12 cellular contexts compared by ENCODE assay signal in the genomic region with DNA sequence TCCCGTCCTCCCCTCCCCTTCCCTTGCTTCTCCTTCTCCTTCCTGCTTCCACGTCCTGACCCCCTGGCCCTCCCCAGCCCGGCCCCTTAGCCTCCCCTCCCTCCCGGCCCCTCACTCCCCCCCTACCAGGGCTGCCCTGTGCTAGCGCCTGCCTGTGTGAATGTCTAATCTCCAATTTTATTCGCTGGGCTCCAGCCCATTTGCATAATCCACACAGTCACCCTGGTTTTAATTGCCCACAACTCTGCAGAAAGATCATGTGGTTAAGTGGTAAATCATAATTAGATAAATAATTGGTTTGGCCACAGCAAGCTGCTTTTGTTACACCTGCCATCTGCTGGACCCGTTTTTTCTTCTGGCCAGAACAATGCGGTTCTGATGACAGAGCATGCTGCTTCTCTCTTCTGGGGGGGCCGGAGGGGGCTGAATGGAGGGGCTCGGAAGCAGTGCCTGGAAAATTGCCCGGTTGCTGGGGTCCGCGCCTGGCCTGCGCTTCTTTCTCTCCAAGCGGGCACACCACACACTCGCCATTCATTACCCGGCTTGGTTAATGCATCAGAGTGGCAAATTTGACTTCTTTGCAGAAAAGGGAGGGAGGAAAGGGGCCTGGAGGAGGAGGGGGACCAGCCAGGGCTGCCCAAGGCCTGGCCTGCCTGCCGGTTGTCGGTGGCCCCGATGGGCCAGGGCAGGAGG. TPM values are rescaled to one million over a fixed set of nuclear protein-coding genes. Genes with fewer than 3 reads are reported as not detected.
A peak's percentile ranks its signal among the peaks of the same experiment; 100 is the strongest.
DNase-seq lines count a peak whose midpoint lies in the region; ATAC-seq and TF ChIP-seq lines count a peak whose summit lies in the region.
"Had no signal": no experiment of that assay in that cellular context is flagged by ENCODE, and none has a peak within 500 bp of the region (broad histone marks: within the 10 kb centered on the region; RNA-seq: fewer than 3 reads in every experiment).

No MANE protein-coding gene starts in this region.

- POLR2A ChIA-PET in WTC11 (lab: Charles Lee), result no interaction called here

- H3K27ac Mint-ChIP-seq in WTC11, result no peak overlapping the region
- H3K27ac Mint-ChIP-seq: activated naive CD8-positive, alpha-beta T cell treated with anti-CD3 and anti-CD28 coated beads, Interleukin-2, amount 50 U/mL, for 24 hours; dendritic cell treated with granulocyte-macrophage colony-stimulating factor and Interleukin-4, amounts not matched to agents 40 ng/mL and 50 ng/mL, for 4 days had no signal

- H3K4me1 Mint-ChIP-seq in WTC11, result peaks cover 32% of the 10 kb centered on the region

- ATAC-seq in WTC11, result no peak; the same call in 1 of the 2 replicates
- no peak for ATAC-seq in GM19455 (IDR thresholded peaks at IDR 0.05; ENCODE audit: unreplicated experiment)
- ATAC-seq: right lobe of liver had no signal

- H3K36me3 Mint-ChIP-seq in WTC11, result no peaks in the 10 kb centered on the region

- no peak for TF ChIP-seq CTCF in WTC11 (IDR thresholded peaks at IDR 0.05)

- H3K27me3 Mint-ChIP-seq in WTC11 (ENCODE audit: low read depth), result no peaks in the 10 kb centered on the region
- H3K27me3 Mint-ChIP-seq: activated naive CD8-positive, alpha-beta T cell treated with anti-CD3 and anti-CD28 coated beads, Interleukin-2, amount 50 U/mL, for 24 hours; dendritic cell treated with granulocyte-macrophage colony-stimulating factor and Interleukin-4, amounts not matched to agents 40 ng/mL and 50 ng/mL, for 4 days had no signal

- DNase-seq in DMS79 treated with DMSO at 0.1 percent for 48 hours (lab: John Stamatoyannopoulos, UW) (peak; percentile 48), DMS79 (lab: John Stamatoyannopoulos, UW) (no peak), NCI-H2227 treated with DMSO at 0.1 percent for 48 hours (lab: John Stamatoyannopoulos, UW) (peak; percentile 55), cerebellar nuclear complex (lab: John Stamatoyannopoulos, UW) (peak; percentile 43 to 80), superior temporal gyrus (ENCODE audit: extremely low spot score) (peak; percentile 34), EL (no peak), WTC11 (ENCODE audit: low spot score) (no peak)
- DNase-seq: activated naive CD8-positive, alpha-beta T cell treated with anti-CD3 and anti-CD28 coated beads, Interleukin-2, amount 50 U/mL, for 24 hours; NCI-H1930; right lobe of liver had no signal

- no peak overlapping the region for H3K4me3 Mint-ChIP-seq in WTC11
- H3K4me3 Mint-ChIP-seq: activated naive CD8-positive, alpha-beta T cell treated with anti-CD3 and anti-CD28 coated beads, Interleukin-2, amount 50 U/mL, for 24 hours; dendritic cell treated with granulocyte-macrophage colony-stimulating factor and Interleukin-4, amounts not matched to agents 40 ng/mL and 50 ng/mL, for 4 days had no signal

- CTCF ChIA-PET in WTC11 (lab: Charles Lee), result interaction anchor here (0.9 to 1.7 kb wide), 8 partner anchors 8 to 353 kb away, joined by 3 to 5 read pairs (median 4); no protein-coding TSS in a partner anchor

- no peaks in the 10 kb centered on the region for H3K9me3 Mint-ChIP-seq in WTC11
- H3K9me3 Mint-ChIP-seq: activated naive CD8-positive, alpha-beta T cell treated with anti-CD3 and anti-CD28 coated beads, Interleukin-2, amount 50 U/mL, for 24 hours; dendritic cell treated with granulocyte-macrophage colony-stimulating factor and Interleukin-4, amounts not matched to agents 40 ng/mL and 50 ng/mL, for 4 days had no signal

TF ChIP-seq in WTC11, 78 proteins besides CTCF, POLR2A, EP300 and RAD21:
- TF ChIP-seq ZNF263 (CRISPR knock-in tag; IDR thresholded peaks at IDR 0.05; ENCODE audit: low read depth) (no peak), FOXP4 (CRISPR knock-in tag; IDR thresholded peaks at IDR 0.05) (no peak)

RNA-seq across cellular contexts. Expression of gene GSE1, which starts 19.5 kb away (rescaled TPM):
- 91.0 to 124 TPM (median 93.8 TPM) in 3 replicates for total RNA-seq in WTC11 (2021)

Comparison
In these comparisons a context has a peak if more than half of its experiments do, and no peak if none do; other contexts are left out.
1. DNase-seq: peak in DMS79 treated with DMSO at 0.1 percent for 48 hours (single experiment), NCI-H2227 treated with DMSO at 0.1 percent for 48 hours (single experiment), cerebellar nuclear complex (2 of 2) and superior temporal gyrus (single experiment); none in DMS79 (single experiment), EL (single experiment) and WTC11 (single experiment).